Comparison of ENCODE assay signal across 8 cellular contexts in the genomic region with DNA sequence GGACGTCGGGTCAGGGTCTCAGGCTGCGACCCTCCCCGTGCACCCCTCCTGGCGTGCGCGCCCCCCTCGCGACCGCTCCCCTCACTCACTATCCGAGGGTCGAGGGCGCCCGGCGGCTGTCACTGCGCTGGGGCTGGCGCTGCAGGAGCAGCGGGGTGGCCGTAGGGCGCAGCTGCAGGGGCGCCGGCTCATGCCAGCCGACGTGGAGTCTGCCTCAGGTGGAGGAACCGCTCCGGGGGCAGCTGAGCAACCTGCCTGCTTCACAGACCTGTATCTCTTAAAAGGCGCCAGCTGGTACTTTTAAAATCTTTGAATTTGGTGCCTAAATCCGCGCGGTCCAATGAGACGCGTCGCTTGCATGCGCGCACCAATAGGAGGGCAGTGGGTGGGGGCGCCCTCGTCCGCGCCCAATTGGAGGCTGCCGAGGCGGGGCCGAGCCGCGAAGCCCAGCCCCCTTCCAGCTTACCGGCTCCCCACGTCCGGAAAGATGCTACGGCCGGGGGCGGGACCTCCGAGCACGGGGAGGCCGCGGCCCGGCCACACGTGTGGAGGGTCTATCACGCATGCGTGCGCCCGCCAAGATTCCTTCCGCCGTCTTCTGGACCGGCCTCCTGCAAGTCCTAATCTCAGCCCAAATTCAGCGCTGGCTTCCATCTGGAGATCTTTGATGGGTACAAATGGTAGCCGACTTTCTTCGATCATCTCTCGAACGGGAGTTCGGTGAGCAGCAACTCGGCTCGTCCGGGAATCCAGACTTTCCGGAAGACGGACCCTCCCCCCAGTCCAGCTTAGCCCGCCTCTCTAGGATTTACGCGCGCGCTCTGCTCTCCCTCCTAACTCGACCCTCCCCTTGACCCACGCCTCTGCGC. TPM values are rescaled to one million over a fixed set of nuclear protein-coding genes. Genes with fewer than 3 reads are reported as not detected.
DNase-seq lines count a peak whose midpoint lies in the region; ATAC-seq and TF ChIP-seq lines count a peak whose summit lies in the region.

A gene with protein sequence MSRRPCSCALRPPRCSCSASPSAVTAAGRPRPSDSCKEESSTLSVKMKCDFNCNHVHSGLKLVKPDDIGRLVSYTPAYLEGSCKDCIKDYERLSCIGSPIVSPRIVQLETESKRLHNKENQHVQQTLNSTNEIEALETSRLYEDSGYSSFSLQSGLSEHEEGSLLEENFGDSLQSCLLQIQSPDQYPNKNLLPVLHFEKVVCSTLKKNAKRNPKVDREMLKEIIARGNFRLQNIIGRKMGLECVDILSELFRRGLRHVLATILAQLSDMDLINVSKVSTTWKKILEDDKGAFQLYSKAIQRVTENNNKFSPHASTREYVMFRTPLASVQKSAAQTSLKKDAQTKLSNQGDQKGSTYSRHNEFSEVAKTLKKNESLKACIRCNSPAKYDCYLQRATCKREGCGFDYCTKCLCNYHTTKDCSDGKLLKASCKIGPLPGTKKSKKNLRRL (minus strand): TSS at position 274 of the 869 bp plus-strand sequence. CDS start 82 bp downstream, at position 192.

- H3K9ac ChIP-seq in SK-N-MC (ENCODE audit: insufficient read length), result peak within 1 kb of the TSS; percentile 94

- TF ChIP-seq CTCF in HFFc6 (IDR thresholded peaks at IDR 0.05) (no peak), NB4 (IDR thresholded peaks at IDR 0.05; ENCODE audit: low read depth, low read length) (no peak), gastroesophageal sphincter (IDR thresholded peaks at IDR 0.05) (no peak), neutrophil (IDR thresholded peaks at IDR 0.05) (peak; percentile 21)

- peak within 1 kb of the TSS; percentile 99 for H3K4me3 Mint-ChIP-seq in HFFc6
- peak within 1 kb of the TSS; percentile 89 for H3K4me3 Mint-ChIP-seq in activated naive CD4-positive, alpha-beta T cell treated with anti-CD3 and anti-CD28 coated beads, Interleukin-2, amount 10 ng/mL, durations not matched to agents 7 days and 5 days

- DNase-seq in GM04503 (ENCODE audit: low read depth) (peak; percentile 74), HFFc6 (peak; percentile 96), NB4 (ENCODE audit: low read depth) (peak; percentile 99), SK-N-MC (ENCODE audit: low read depth, low spot score) (peak; percentile 81), superior temporal gyrus (ENCODE audit: extremely low spot score) (peak; percentile 95)
- DNase-seq in activated naive CD4-positive, alpha-beta T cell treated with anti-CD3 and anti-CD28 coated beads, Interleukin-2, amount 10 ng/mL, durations not matched to agents 7 days and 5 days, result peak; percentile 98

- H3K9me3 ChIP-seq in SK-N-MC (ENCODE audit: low read depth, low read length), result no peaks in the 10 kb centered on the region
- no peaks in the 10 kb centered on the region for H3K9me3 ChIP-seq in gastroesophageal sphincter
- no peaks in the 10 kb centered on the region for H3K9me3 ChIP-seq in neutrophil

- TF ChIP-seq POLR2A in NB4 (IDR thresholded peaks at IDR 0.05; ENCODE audit: extremely low read depth, insufficient read length) (peak; percentile 62), gastroesophageal sphincter (IDR thresholded peaks at IDR 0.05) (no peak)

- H3K4me1 Mint-ChIP-seq in HFFc6 (ENCODE audit: low read depth), result peaks cover 46% of the 10 kb centered on the region
- peaks cover 51% of the 10 kb centered on the region for H3K4me1 Mint-ChIP-seq in activated naive CD4-positive, alpha-beta T cell treated with anti-CD3 and anti-CD28 coated beads, Interleukin-2, amount 10 ng/mL, durations not matched to agents 7 days and 5 days

- WGBS in gastroesophageal sphincter (ENCODE audit: low coverage in 1 of 2), 2 donors, result 0 to 2% methylated on average over 7 to 15 of the region's 82 CpGs

- H3K36me3 ChIP-seq in SK-N-MC (ENCODE audit: insufficient read depth, low read length), result peaks cover 54% of the 10 kb centered on the region
- no peaks in the 10 kb centered on the region for H3K36me3 ChIP-seq in gastroesophageal sphincter
- no peaks in the 10 kb centered on the region for H3K36me3 ChIP-seq in neutrophil

- ATAC-seq in gastroesophageal sphincter, result peak; percentile 97

- H3K4me1 ChIP-seq in gastroesophageal sphincter (peaks cover 5 to 41% (median 14%) of the 10 kb centered on the region in 3 donors), neutrophil (ENCODE audit: control insufficient read depth in 1 of 2, insufficient read depth in 1 of 2, low read depth in 1 of 2, low read length in 1 of 2) (peaks cover 37 to 50% of the 10 kb centered on the region in 2 experiments)

- H3K27ac Mint-ChIP-seq in HFFc6, result peak within 1 kb of the TSS; percentile 100
- H3K27ac Mint-ChIP-seq in activated naive CD4-positive, alpha-beta T cell treated with anti-CD3 and anti-CD28 coated beads, Interleukin-2, amount 10 ng/mL, durations not matched to agents 7 days and 5 days, result peak within 1 kb of the TSS; percentile 96

- TF ChIP-seq EP300 in gastroesophageal sphincter (IDR thresholded peaks at IDR 0.05), result no peak

- H3K27ac ChIP-seq in SK-N-MC (peak within 1 kb of the TSS; percentile 80), gastroesophageal sphincter (peak within 1 kb of the TSS; percentile 79 to 96 (median 93)), neutrophil (peak within 1 kb of the TSS; percentile 81)

- H3K4me3 ChIP-seq in NB4 (ENCODE audit: low read depth, low read length) (peak within 1 kb of the TSS; percentile 95), SK-N-MC (peak within 1 kb of the TSS; percentile 81), gastroesophageal sphincter (peak within 1 kb of the TSS; percentile 75 to 80), neutrophil (ENCODE audit: low read depth in 1 of 2, low read length in 1 of 2) (peak within 1 kb of the TSS; percentile 95 to 96)

- H3K27me3 Mint-ChIP-seq in HFFc6 (ENCODE audit: insufficient read depth), result peaks cover 1% of the 10 kb centered on the region
- H3K27me3 Mint-ChIP-seq in activated naive CD4-positive, alpha-beta T cell treated with anti-CD3 and anti-CD28 coated beads, Interleukin-2, amount 10 ng/mL, durations not matched to agents 7 days and 5 days, result no peaks in the 10 kb centered on the region

- peaks cover 7% of the 10 kb centered on the region for H3K36me3 Mint-ChIP-seq in HFFc6 (ENCODE audit: low read depth)
- H3K36me3 Mint-ChIP-seq in activated naive CD4-positive, alpha-beta T cell treated with anti-CD3 and anti-CD28 coated beads, Interleukin-2, amount 10 ng/mL, durations not matched to agents 7 days and 5 days, result peaks cover 52% of the 10 kb centered on the region

- CTCF ChIA-PET in activated naive CD4-positive, alpha-beta T cell treated with anti-CD3 and anti-CD28 coated beads, Interleukin-2, amount 10 ng/mL, durations not matched to agents 7 days and 5 days (lab: Charles Lee), result interaction anchor here (0.7 to 1.2 kb wide), 2 partner anchors 13 to 17 kb away, joined by 3 read pairs; no protein-coding TSS in a partner anchor

- H3K9me3 Mint-ChIP-seq in HFFc6, result no peaks in the 10 kb centered on the region
- H3K9me3 Mint-ChIP-seq in activated naive CD4-positive, alpha-beta T cell treated with anti-CD3 and anti-CD28 coated beads, Interleukin-2, amount 10 ng/mL, durations not matched to agents 7 days and 5 days, result no peaks in the 10 kb centered on the region

- no peaks in the 10 kb centered on the region for H3K27me3 ChIP-seq in gastroesophageal sphincter
- no peaks in the 10 kb centered on the region for H3K27me3 ChIP-seq in neutrophil

RNA-seq across cellular contexts. Expression of the gene that starts here (rescaled TPM):
- total RNA-seq in HFFc6 (2021; fragmentation: NEBNext Ultra II Directional; extraction: Animal tissue kit (Norgen Biotek cat#: 25700)), result 10 to 100 TPM; 12.7 to 26.9 (median 23.7) TPM
- 1 to 10 TPM; 2.2 to 5.9 (median 3.2) TPM for total RNA-seq in gastroesophageal sphincter

Comparison
In these comparisons a context has a peak if more than half of its experiments do, and no peak if none do; other contexts are left out.
1. Peak in every context shown above with its lines: DNase-seq, ATAC-seq, H3K4me3 ChIP-seq and H3K27ac ChIP-seq.